ENCODE assay signal across 9 cellular contexts in genomic region chr15:56241374-56242085, GRCh38. TPM values are rescaled to one million over a fixed set of nuclear protein-coding genes. Genes with fewer than 3 reads are reported as not detected.
A peak's percentile ranks its signal among the peaks of the same experiment; 100 is the strongest.
DNase-seq lines count a peak whose midpoint lies in the region; ATAC-seq, FAIRE-seq and TF ChIP-seq lines count a peak whose summit lies in the region.
"Had no signal": no experiment of that assay in that cellular context is flagged by ENCODE, and none has a peak within 500 bp of the region (broad histone marks: within the 10 kb centered on the region; RNA-seq: fewer than 3 reads in every experiment).

No MANE protein-coding gene starts in this region.

- DNase-seq in CD8-positive, alpha-beta T cell = no peak
- DNase-seq in KBM-7 = peak; percentile 30
- no peak for DNase-seq in bronchial epithelial cell (ENCODE audit: low read depth)
- DNase-seq in naive thymus-derived CD4-positive, alpha-beta T cell = no peak
- no peak for DNase-seq in NCI-H2029 (lab: John Stamatoyannopoulos, UW)
- DNase-seq in GOT3 (lab: John Stamatoyannopoulos, UW) = no peak
- DNase-seq: Right ventricle myocardium superior had no signal

- no peaks in the 10 kb centered on the region for H3K27me3 ChIP-seq in CD8-positive, alpha-beta T cell (ENCODE audit: insufficient read depth, low read length)
- no peaks in the 10 kb centered on the region for H3K27me3 ChIP-seq in bronchial epithelial cell (ENCODE audit: control insufficient read depth, insufficient read depth, low read length)
- no peaks in the 10 kb centered on the region for H3K27me3 ChIP-seq in naive thymus-derived CD4-positive, alpha-beta T cell (ENCODE audit: control insufficient read depth in 2 of 2, insufficient read depth in 2 of 2, low read length in 2 of 2)

- no peaks in the 10 kb centered on the region for H3K27me3 Mint-ChIP-seq in CD8-positive, alpha-beta T cell (ENCODE audit: low read depth)
- H3K27me3 Mint-ChIP-seq in naive thymus-derived CD4-positive, alpha-beta T cell = no peaks in the 10 kb centered on the region

- H3K9me3 ChIP-seq in CD8-positive, alpha-beta T cell (ENCODE audit: low read length) = no peaks in the 10 kb centered on the region
- no peaks in the 10 kb centered on the region for H3K9me3 ChIP-seq in naive thymus-derived CD4-positive, alpha-beta T cell (ENCODE audit: control insufficient read depth in 2 of 3, low read length in 3 of 3)

- H3K9me3 Mint-ChIP-seq in CD8-positive, alpha-beta T cell = no peaks in the 10 kb centered on the region
- H3K9me3 Mint-ChIP-seq in naive thymus-derived CD4-positive, alpha-beta T cell = no peaks in the 10 kb centered on the region

- peak overlapping the region; percentile 50 for H3K27ac Mint-ChIP-seq in CD8-positive, alpha-beta T cell
- peak overlapping the region; percentile 34 to 87 (median 60) for H3K27ac Mint-ChIP-seq in naive thymus-derived CD4-positive, alpha-beta T cell

- in situ Hi-C loops in KBM-7 (cut with MboI; ENCODE audit: low pct_unique_long_range_greater_than_20kb, low sequenced_read_pairs) = no loop called here

- CTCF ChIA-PET in CD8-positive, alpha-beta T cell (lab: Charles Lee) = no interaction called here
- CTCF ChIA-PET in naive thymus-derived CD4-positive, alpha-beta T cell (lab: Charles Lee) = no interaction called here

- peak overlapping the region; percentile 92 for H3K4me3 Mint-ChIP-seq in CD8-positive, alpha-beta T cell
- H3K4me3 Mint-ChIP-seq in naive thymus-derived CD4-positive, alpha-beta T cell = peak overlapping the region in 9 of 10 donors; percentile 58 to 97 (median 88)

- no peak for FAIRE-seq in bronchial epithelial cell (lab: Jason Lieb, UNC)

- POLR2A ChIA-PET in CD8-positive, alpha-beta T cell (lab: Charles Lee) = no interaction called here
- POLR2A ChIA-PET in naive thymus-derived CD4-positive, alpha-beta T cell (lab: Charles Lee) = no interaction called here

- H3K4me3 ChIP-seq in CD8-positive, alpha-beta T cell (ENCODE audit: low read depth, low read length) = no peak overlapping the region
- H3K4me3 ChIP-seq in bronchial epithelial cell (ENCODE audit: low read depth, low read length) = peak overlapping the region; percentile 16
- peak overlapping the region; percentile 58 for H3K4me3 ChIP-seq in naive thymus-derived CD4-positive, alpha-beta T cell (ENCODE audit: low read length)

- H3K36me3 Mint-ChIP-seq in CD8-positive, alpha-beta T cell = peaks cover 19% of the 10 kb centered on the region
- peaks cover 0 to 22% (median 13%) of the 10 kb centered on the region in 5 donors for H3K36me3 Mint-ChIP-seq in naive thymus-derived CD4-positive, alpha-beta T cell

- H3K36me3 ChIP-seq in CD8-positive, alpha-beta T cell (ENCODE audit: insufficient read depth, low read length) = no peaks in the 10 kb centered on the region
- H3K36me3 ChIP-seq in bronchial epithelial cell (ENCODE audit: control insufficient read depth, insufficient read depth, low read length) = peaks cover 2% of the 10 kb centered on the region
- peaks cover 0 to 4% (median 0%) of the 10 kb centered on the region in 3 experiments for H3K36me3 ChIP-seq in naive thymus-derived CD4-positive, alpha-beta T cell (ENCODE audit: control insufficient read depth in 2 of 3, insufficient read depth in 3 of 3, low read length in 3 of 3)

- no peak for TF ChIP-seq CTCF in CD8-positive, alpha-beta T cell (IDR thresholded peaks at IDR 0.05)
- no peak for TF ChIP-seq CTCF in bronchial epithelial cell (IDR thresholded peaks at IDR 0.05; ENCODE audit: insufficient read depth, low read length, severe bottlenecking)

- H3K4me1 Mint-ChIP-seq in CD8-positive, alpha-beta T cell (ENCODE audit: low read depth) = peaks cover 73% of the 10 kb centered on the region
- peaks cover 26 to 78% (median 58%) of the 10 kb centered on the region in 7 donors for H3K4me1 Mint-ChIP-seq in naive thymus-derived CD4-positive, alpha-beta T cell

- H3K27ac ChIP-seq in CD8-positive, alpha-beta T cell (ENCODE audit: low read depth, low read length) = no peak overlapping the region
- peak overlapping the region; percentile 52 for H3K27ac ChIP-seq in naive thymus-derived CD4-positive, alpha-beta T cell (ENCODE audit: low read depth, low read length)

- intact Hi-C loops in CD8-positive, alpha-beta T cell (cut with DNase I, micrococcal nuclease) = loop anchor here (2.0 to 10.0 kb wide), 12 partner anchors 13 to 1466 kb away; partner anchors contain the start of genes POLR2M (in 2 of the 2), CCPG1 (in 1 of the 2), NEDD4 (in 1 of the 2) and PIERCE2 (in 1 of the 2)
- intact Hi-C loops in naive thymus-derived CD4-positive, alpha-beta T cell (cut with micrococcal nuclease) = loop anchor here (2.0 to 10.0 kb wide), 11 partner anchors 33 to 1466 kb away; partner anchors contain the start of genes CCPG1 (in 1 of the 2), PIERCE2 (in 1 of the 2), POLR2M (in 1 of the 2) and RAB27A (in 1 of the 2)

- peaks cover 31% of the 10 kb centered on the region for H3K4me1 ChIP-seq in CD8-positive, alpha-beta T cell (ENCODE audit: insufficient read depth, low read length)
- peaks cover 11 to 15% of the 10 kb centered on the region in 2 donors for H3K4me1 ChIP-seq in naive thymus-derived CD4-positive, alpha-beta T cell (ENCODE audit: control insufficient read depth in 2 of 2, insufficient read depth in 2 of 2, low read length in 2 of 2)

- ATAC-seq in CD8-positive, alpha-beta T cell = no peak
- no peak for ATAC-seq in naive thymus-derived CD4-positive, alpha-beta T cell
- no peak for ATAC-seq in GM21528 (IDR thresholded peaks at IDR 0.05; ENCODE audit: low FRiP score, unreplicated experiment)
- ATAC-seq in GM19467 (IDR thresholded peaks at IDR 0.05; ENCODE audit: unreplicated experiment) = no peak

RNA-seq across cellular contexts. Expression of gene RFX7, which starts 2.1 kb away (rescaled TPM):
- 10 to 100 TPM; 21.3 to 23.1 TPM for total RNA-seq in CD8-positive, alpha-beta T cell
- 3.1 and 3.2 TPM in 2 replicates for total RNA-seq in bronchial epithelial cell
- total RNA-seq in naive thymus-derived CD4-positive, alpha-beta T cell = 10 to 100 TPM; 21.2 to 48.7 (median 29.5) TPM
- polyA plus RNA-seq in naive thymus-derived CD4-positive, alpha-beta T cell = 1 to 10 TPM; 4.1 to 5.0 TPM
